Comparison of ENCODE assay signal across 6 cellular contexts in the genomic region with DNA sequence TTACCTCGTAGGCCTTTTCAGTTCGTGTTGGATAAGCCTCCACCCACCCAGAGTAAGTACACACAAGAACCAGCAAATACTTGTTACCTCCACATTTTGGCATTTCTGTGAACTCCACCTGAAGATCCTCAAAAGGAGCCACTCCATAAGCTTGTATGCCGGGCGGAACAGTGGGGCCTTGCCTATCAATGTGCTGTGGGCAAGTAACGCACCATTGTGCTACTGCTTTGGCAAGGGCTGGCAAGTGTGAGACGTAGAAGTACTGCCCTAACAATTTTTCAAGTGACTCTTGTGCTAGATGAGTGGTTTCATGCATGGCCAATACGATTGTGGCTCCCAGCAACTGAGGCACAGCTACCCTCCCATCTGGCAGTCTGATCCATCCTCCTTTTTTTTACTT. TPM values are rescaled to one million over a fixed set of nuclear protein-coding genes. Genes with fewer than 3 reads are reported as not detected.
"Had no signal": no experiment of that assay in that cellular context is flagged by ENCODE, and none has a peak within 500 bp of the region (broad histone marks: within the 10 kb centered on the region; RNA-seq: fewer than 3 reads in every experiment).

No MANE protein-coding gene starts in this region.

RNA-seq across cellular contexts. Expression of a gene that starts 25.3 kb away (rescaled TPM):
- total RNA-seq: PC-3, Right ventricle myocardium inferior, Right ventricle myocardium superior, SJCRH30, SJSA1, SK-MEL-5 had no signal
